Comparison of ENCODE assay signal across 34 cellular contexts in the genomic region with DNA sequence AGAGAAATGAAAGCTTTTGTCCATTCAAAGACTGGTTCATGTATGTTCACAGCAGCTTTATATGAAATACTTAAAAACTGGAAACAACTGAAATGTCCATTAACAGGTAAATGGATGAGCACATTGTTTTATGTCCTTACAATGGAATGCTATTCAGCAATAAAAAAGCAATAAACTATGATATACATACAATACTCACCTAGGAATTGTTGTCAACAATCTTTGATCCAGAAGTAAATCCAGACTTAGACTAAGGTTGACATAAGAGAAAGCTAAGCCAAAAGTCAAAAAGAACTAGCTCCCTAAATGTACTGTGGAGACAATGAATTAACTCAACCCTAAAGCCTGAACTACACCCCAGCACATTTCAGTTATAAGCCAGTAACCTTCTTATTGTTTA.
"Had no signal": no experiment of that assay in that cellular context is flagged by ENCODE, and none has a peak within 500 bp of the region (broad histone marks: within the 10 kb centered on the region; RNA-seq: fewer than 3 reads in every experiment).

No MANE protein-coding gene starts in this region.

- H3K4me3 ChIP-seq: adrenal gland, ascending aorta, body of pancreas, breast epithelium, cardiac muscle cell had no signal

- DNase-seq: activated effector memory CD4-positive, alpha-beta T cell treated with anti-CD3 and anti-CD28 coated beads, Interleukin-2, amount 50 U/mL, for 16 hours; activated effector memory CD4-positive, alpha-beta T cell treated with Interleukin-2 at 50 U/mL for 16 hours; activated gamma-delta T cell; activated gamma-delta T cell treated with Interleukin-2 at 50 U/mL for 16 hours; activated naive CD4-positive, alpha-beta T cell; activated naive CD4-positive, alpha-beta T cell treated with anti-CD3 and anti-CD28 coated beads for 36 hours; activated naive CD4-positive, alpha-beta T cell treated with anti-CD3 and anti-CD28 coated beads, Interleukin-2, amount 10 ng/mL, durations not matched to agents 7 days and 5 days; activated naive CD4-positive, alpha-beta T cell treated with anti-CD3 and anti-CD28 coated beads, Interleukin-2, amount 50 U/mL, for 16 hours; activated naive CD4-positive, alpha-beta T cell treated with Interleukin-2 at 50 U/mL for 16 hours; activated naive CD8-positive, alpha-beta T cell treated with anti-CD3 and anti-CD28 coated beads for 36 hours; activated naive CD8-positive, alpha-beta T cell treated with anti-CD3 and anti-CD28 coated beads, Interleukin-2, amount 10 ng/mL, durations not matched to agents 7 days and 5 days; activated naive CD8-positive, alpha-beta T cell treated with anti-CD3 and anti-CD28 coated beads, Interleukin-2, amount 50 U/mL, for 24 hours; activated T-cell treated with anti-CD3 and anti-CD28 coated beads, Interleukin-2, amount 50 U/mL, for 1 hour; activated T-cell treated with anti-CD3 and anti-CD28 coated beads, Interleukin-2, amount 50 U/mL, for 24 hours; activated T-cell treated with anti-CD3 and anti-CD28 coated beads, Interleukin-2, amount 50 U/mL, for 4 hours; activated T-cell treated with anti-CD3 and anti-CD28 coated beads, Interleukin-2, amount 50 U/mL, for 48 hours; activated T-cell treated with anti-CD3 and anti-CD28 coated beads, Interleukin-2, amount 50 U/mL, for 72 hours; adrenal gland; amniotic stem cell; amygdala; anterior cingulate cortex; aorta; body of pancreas; brain microvascular endothelial cell; caudate nucleus; central memory CD4-positive, alpha-beta T cell; cerebellar nuclear complex had no signal

- H3K27ac ChIP-seq: adrenal gland, ascending aorta, body of pancreas, brain microvascular endothelial cell, breast epithelium, cardiac muscle cell had no signal

- ATAC-seq: activated naive CD4-positive, alpha-beta T cell treated with anti-CD3 and anti-CD28 coated beads, Interleukin-2, amount 50 U/mL, for 72 hours; activated naive CD8-positive, alpha-beta T cell treated with anti-CD3 and anti-CD28 coated beads, Interleukin-2, amount 50 U/mL, for 24 hours; activated T-cell treated with anti-CD3 and anti-CD28 coated beads, Interleukin-2, amount 50 U/mL, for 4 hours; activated T-cell treated with anti-CD3 and anti-CD28 coated beads, Interleukin-2, amount 50 U/mL, for 72 hours; activated T-helper 17 cell treated with anti-CD3 and anti-CD28 coated beads, Interleukin-2, amount 50 U/mL, for 72 hours; body of pancreas had no signal

- H3K27me3 ChIP-seq: adrenal gland, ascending aorta, body of pancreas, brain microvascular endothelial cell, breast epithelium, cardiac muscle cell had no signal

- H3K4me1 ChIP-seq: adrenal gland, ascending aorta, body of pancreas, breast epithelium had no signal

- H3K9me3 ChIP-seq: adrenal gland, ascending aorta, body of pancreas, breast epithelium had no signal

- FAIRE-seq: astrocyte, bronchial epithelial cell had no signal

- H3K36me3 ChIP-seq: adrenal gland, ascending aorta, brain microvascular endothelial cell, breast epithelium, cardiac muscle cell had no signal
